8 cellular contexts compared by ENCODE assay signal in the genomic region with DNA sequence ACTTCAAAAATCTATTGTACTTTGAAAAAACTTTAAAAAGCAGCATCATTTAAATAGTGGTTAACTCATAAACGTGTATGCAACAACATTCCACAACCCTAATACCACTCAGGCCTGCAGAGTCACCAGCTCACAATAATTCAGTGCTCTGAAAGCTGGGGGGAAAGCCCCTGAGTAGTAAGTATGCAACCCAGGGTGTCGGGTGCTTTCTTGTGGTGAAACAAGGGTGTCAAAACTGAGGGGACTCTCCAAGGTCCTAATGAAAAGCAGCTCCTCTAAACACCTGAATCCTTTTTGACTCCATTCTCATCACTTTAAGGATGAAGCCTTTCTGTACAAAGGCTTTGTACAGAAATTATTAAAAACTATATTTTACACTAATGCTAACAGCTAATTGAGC. TPM values are rescaled to one million over a fixed set of nuclear protein-coding genes. Genes with fewer than 3 reads are reported as not detected.
DNase-seq lines count a peak whose midpoint lies in the region; ATAC-seq, FAIRE-seq and TF ChIP-seq lines count a peak whose summit lies in the region.

No MANE protein-coding gene starts in this region.

- WGBS in HepG2 (ENCODE audit: low lambda C conversion rate) = 89% methylated on average over 2 of the region's 2 CpGs
- WGBS in right lobe of liver (ENCODE audit: insufficient coverage, low coverage, low lambda C conversion rate, missing lambda C conversion rate) = 79% methylated on average over 2 of the region's 2 CpGs
- 58 to 61% methylated on average over 2 of the region's 2 CpGs for WGBS in GM23248 (ENCODE audit: low coverage in 1 of 2, low lambda C conversion rate in 2 of 2, missing lambda C conversion rate in 2 of 2), 2 experiments

- in situ Hi-C loops in HepG2 (cut with HindIII; ENCODE audit: extremely low pct_ligation_motif_present, low pct_unique_long_range_greater_than_20kb) (no loop called here), KBM-7 (cut with MboI; ENCODE audit: low pct_unique_long_range_greater_than_20kb, low sequenced_read_pairs) (no loop called here), GM23248 (cut with MboI) (no loop called here)

- peaks cover 15% of the 10 kb centered on the region for H3K36me3 Mint-ChIP-seq in activated naive CD8-positive, alpha-beta T cell
- peaks cover 81% of the 10 kb centered on the region for H3K36me3 Mint-ChIP-seq in MCF 10A (ENCODE audit: insufficient read depth, unreplicated experiment)

- no peak for FAIRE-seq in HepG2 (lab: Jason Lieb, UNC)

- H3F3A ChIP-seq in GM23248 (ENCODE audit: insufficient read depth) = no peaks in the 10 kb centered on the region

- H3K36me3 ChIP-seq in HepG2 (replicated peaks in 1 of 2; ENCODE audit: control insufficient read depth in 1 of 2, insufficient read depth in 2 of 2, low read length in 2 of 2) = peaks cover 8 to 29% of the 10 kb centered on the region in 2 experiments
- H3K36me3 ChIP-seq in right lobe of liver = peaks cover 0 to 32% (median 6%) of the 10 kb centered on the region in 4 donors
- H3K36me3 ChIP-seq in Karpas-422 (ENCODE audit: insufficient read depth, low read length) = peaks cover 30% of the 10 kb centered on the region; the same call in 1 of the 2 replicates
- H3K36me3 ChIP-seq in GM23248 (ENCODE audit: low read depth) = 0 out of 2 replicates have a peak, but pooled peaks cover 6% of the 10 kb centered on the region

- no peaks in the 10 kb centered on the region for H3K79me2 ChIP-seq in HepG2 (ENCODE audit: insufficient read depth, low read length)
- H3K79me2 ChIP-seq in Karpas-422 (ENCODE audit: low read length) = no peaks in the 10 kb centered on the region
- no peaks in the 10 kb centered on the region for H3K79me2 ChIP-seq in GM23248 (ENCODE audit: insufficient read depth)

- no peaks in the 10 kb centered on the region for H3K4me1 ChIP-seq in HepG2 (ENCODE audit: insufficient read depth, low read length)
- H3K4me1 ChIP-seq in right lobe of liver = no peaks in the 10 kb centered on the region
- H3K4me1 ChIP-seq in Karpas-422 (ENCODE audit: low read length) = peaks cover 11% of the 10 kb centered on the region
- H3K4me1 ChIP-seq in GM23248 (ENCODE audit: insufficient read depth) = no peaks in the 10 kb centered on the region

- H3K9me2 ChIP-seq in Karpas-422 (replicated peaks; ENCODE audit: insufficient read depth, low read length) = no peaks in the 10 kb centered on the region
- H3K9me2 ChIP-seq in GM23248 (ENCODE audit: insufficient read depth) = no peaks in the 10 kb centered on the region

- H3K4me1 Mint-ChIP-seq in activated naive CD8-positive, alpha-beta T cell (ENCODE audit: low read depth) = peaks cover 15% of the 10 kb centered on the region
- H3K4me1 Mint-ChIP-seq in MCF 10A (ENCODE audit: insufficient read depth, unreplicated experiment) = no peaks in the 10 kb centered on the region

- intact Hi-C loops in HepG2 (cut with micrococcal nuclease; ENCODE audit: unreplicated experiment) = no loop called here
- intact Hi-C loops in right lobe of liver (cut with DNase I) = no loop called here
- intact Hi-C loops in MCF 10A (cut with micrococcal nuclease) = no loop called here

- no peak for TF ChIP-seq RAD21 in HepG2 (CRISPR knock-in tag; IDR thresholded peaks at IDR 0.05)

- TF ChIP-seq CTCF in HepG2 (CRISPR knock-in tag; IDR thresholded peaks at IDR 0.05) (no peak), right lobe of liver (IDR thresholded peaks at IDR 0.05) (no peak), MCF 10A (IDR thresholded peaks at IDR 0.05; ENCODE audit: unreplicated experiment) (no peak)

- H3K4me2 ChIP-seq in HepG2 (ENCODE audit: low read depth, low read length) (no peak overlapping the region), Karpas-422 (ENCODE audit: low read depth, low read length, poor library complexity, severe bottlenecking) (no peak overlapping the region), GM23248 (ENCODE audit: unreplicated experiment) (no peak overlapping the region)

- no peak for ATAC-seq in HepG2
- ATAC-seq in right lobe of liver = no peak
- ATAC-seq in HG02970 (IDR thresholded peaks at IDR 0.05; ENCODE audit: low FRiP score, unreplicated experiment) = no peak

- H3K27ac ChIP-seq in HepG2 (ENCODE audit: extremely low read length, insufficient read depth, low read length) = no peak overlapping the region
- H3K27ac ChIP-seq in right lobe of liver = no peak overlapping the region
- H3K27ac ChIP-seq in Karpas-422 (ENCODE audit: low read length) = peak overlapping the region; percentile 16
- H3K27ac ChIP-seq in GM23248 = no peak overlapping the region

- H3K27me3 Mint-ChIP-seq in activated naive CD8-positive, alpha-beta T cell = no peaks in the 10 kb centered on the region
- H3K27me3 Mint-ChIP-seq in MCF 10A (ENCODE audit: insufficient read depth, unreplicated experiment) = no peaks in the 10 kb centered on the region

- no peaks in the 10 kb centered on the region for H4K20me1 ChIP-seq in HepG2 (ENCODE audit: insufficient read depth, low read length)
- no peaks in the 10 kb centered on the region for H4K20me1 ChIP-seq in Karpas-422 (ENCODE audit: insufficient read depth, low read depth, low read length)
- no peaks in the 10 kb centered on the region for H4K20me1 ChIP-seq in GM23248 (ENCODE audit: insufficient read depth)

- H3K9me3 ChIP-seq in HepG2 (ENCODE audit: low read length) (no peaks in the 10 kb centered on the region), right lobe of liver (no peaks in the 10 kb centered on the region), Karpas-422 (ENCODE audit: low read length) (no peaks in the 10 kb centered on the region), GM23248 (ENCODE audit: low read depth) (no peaks in the 10 kb centered on the region)

- DNase-seq in HepG2 (ENCODE audit: low spot score) (no peak), right lobe of liver (no peak), Karpas-422 (no peak), KBM-7 (no peak), MCF 10A (ENCODE audit: unreplicated experiment) (no peak), GM23248 (no peak)

- TF ChIP-seq POLR2A in HepG2 (IDR thresholded peaks at IDR 0.05; ENCODE audit: insufficient read depth in 1 of 2, low read depth in 2 of 2, low read length in 2 of 2) (no peak), right lobe of liver (IDR thresholded peaks at IDR 0.05) (no peak)

- H3K9ac ChIP-seq in HepG2 (ENCODE audit: insufficient read depth, low read depth, low read length) (no peak overlapping the region), Karpas-422 (ENCODE audit: low read length) (no peak overlapping the region), GM23248 (no peak overlapping the region)

- TF ChIP-seq EP300 in HepG2 (IDR thresholded peaks at IDR 0.05; ENCODE audit: low read depth in 2 of 2, low read length in 2 of 2) = no peak
- TF ChIP-seq EP300 in HepG2 (CRISPR knock-in tag; IDR thresholded peaks at IDR 0.05; ENCODE audit: borderline replicate concordance) = no peak

- no peaks in the 10 kb centered on the region for H3K27me3 ChIP-seq in HepG2 (ENCODE audit: control insufficient read depth in 1 of 2, insufficient read depth in 2 of 2, low read length in 2 of 2)
- no peaks in the 10 kb centered on the region for H3K27me3 ChIP-seq in right lobe of liver
- H3K27me3 ChIP-seq in Karpas-422 (ENCODE audit: low read length) = no peaks in the 10 kb centered on the region
- H3K27me3 ChIP-seq in GM23248 (replicated peaks; ENCODE audit: insufficient read depth) = no peaks in the 10 kb centered on the region

- no peaks in the 10 kb centered on the region for H3K9me3 Mint-ChIP-seq in activated naive CD8-positive, alpha-beta T cell (ENCODE audit: low read depth)
- H3K9me3 Mint-ChIP-seq in MCF 10A (ENCODE audit: unreplicated experiment) = no peaks in the 10 kb centered on the region

- H3K4me3 ChIP-seq in HepG2 (replicated peaks in 1 of 3; ENCODE audit: insufficient read depth in 1 of 3, low read depth in 2 of 3, low read length in 3 of 3) (no peak overlapping the region), right lobe of liver (no peak overlapping the region), Karpas-422 (ENCODE audit: low read length) (no peak overlapping the region), GM23248 (no peak overlapping the region)

- CTCF ChIA-PET in HepG2 (lab: Yijun Ruan, JAX; ENCODE audit: low intra/inter-chr PET ratio, low total read pairs) (no interaction called here), MCF 10A (lab: Yijun Ruan, JAX) (interaction anchor here (0.5 to 1.0 kb wide), 3 partner anchors 15 to 662 kb away, joined by 3 to 6 read pairs (median 3); no protein-coding TSS in a partner anchor)

- no peak overlapping the region for H3K27ac Mint-ChIP-seq in activated naive CD8-positive, alpha-beta T cell
- no peak overlapping the region for H3K27ac Mint-ChIP-seq in MCF 10A (ENCODE audit: low read depth, unreplicated experiment)

- POLR2A ChIA-PET in HepG2 (lab: Yijun Ruan, JAX) = no interaction called here
- POLR2A ChIA-PET in MCF 10A (lab: Yijun Ruan, JAX) = interaction anchor here (0.6 to 1.5 kb wide), 4 partner anchors 21 to 936 kb away, joined by 3 to 5 read pairs (median 4); a partner anchor contains a TSS

- BruUV-seq in HepG2 (replicated peaks; lab: Mats Ljungman, UMichigan) (TSS peak; percentile 45), MCF 10A (replicated peaks; lab: Mats Ljungman, UMichigan) (no TSS peak)

- H2AFZ ChIP-seq in HepG2 (ENCODE audit: low read length) (no peak overlapping the region), Karpas-422 (ENCODE audit: low read length) (no peak overlapping the region), GM23248 (no peak overlapping the region)

- H3K4me3 Mint-ChIP-seq in activated naive CD8-positive, alpha-beta T cell = peak overlapping the region; percentile 17
- H3K4me3 Mint-ChIP-seq in MCF 10A (ENCODE audit: unreplicated experiment) = no peak overlapping the region

RNA-seq across cellular contexts. Expression of a gene that starts 33.7 kb away (rescaled TPM):
- total RNA-seq in HepG2 (2016; rRNA removed; fragmentation: Illumina TruSeq; extraction: Trizol) (38.1 and 47.3 TPM in 2 replicates), right lobe of liver (10 to 100 TPM; 13.3 to 29.6 (median 20.1) TPM), MCF 10A (2022) (40.6 and 44.6 TPM in 2 replicates)
- total RNA-seq in HepG2 (2016; cell fraction: cytosol; rRNA removed; fragmentation: Illumina TruSeq; extraction: Trizol; ENCODE audit: low read depth) = 74.9 and 87.6 TPM in 2 replicates
- total RNA-seq in HepG2 (2016; cell fraction: insoluble cytoplasmic fraction; rRNA removed; fragmentation: Illumina TruSeq; extraction: Trizol) = 40.6 and 49.8 TPM in 2 replicates
- total RNA-seq in HepG2 (2016; cell fraction: membrane; rRNA removed; fragmentation: Illumina TruSeq; extraction: Trizol) = 69.6 and 77.6 TPM in 2 replicates
- total RNA-seq in HepG2 (2016; cell fraction: nucleus; rRNA removed; fragmentation: Illumina TruSeq; extraction: Trizol) = 22.8 and 26.2 TPM in 2 replicates
- polyA plus RNA-seq in HepG2 (2011; rRNA removed) (16.7 and 18.3 TPM in 2 replicates), GM23248 (2016; fragmentation: Nextera tagmentation; extraction: Ambion mirVana) (46.1 and 47.3 TPM in 2 replicates)
- 12.5 and 15.9 TPM in 2 replicates for polyA plus RNA-seq in HepG2 (2011; cell fraction: cytosol; rRNA removed)
- 13.7 and 17.5 TPM in 2 replicates for polyA plus RNA-seq in HepG2 (2011; cell fraction: nucleus; rRNA removed)
- 24.1 and 27.9 TPM in 2 replicates for polyA plus RNA-seq in HepG2 (2012)
- polyA plus RNA-seq in HepG2 (2016; cell fraction: cytosol; fragmentation: Illumina TruSeq; extraction: Trizol; ENCODE audit: low read depth) = 93.1 and 127 TPM in 2 replicates
- polyA plus RNA-seq in HepG2 (2016; cell fraction: insoluble cytoplasmic fraction; fragmentation: Illumina TruSeq; extraction: Trizol; ENCODE audit: low read depth) = 47.7 and 50.5 TPM in 2 replicates
- 64.2 and 76.0 TPM in 2 replicates for polyA plus RNA-seq in HepG2 (2016; cell fraction: membrane; fragmentation: Illumina TruSeq; extraction: Trizol; ENCODE audit: low read depth)
- 34.1 and 35.2 TPM in 2 replicates for polyA plus RNA-seq in HepG2 (2016; cell fraction: nucleus; fragmentation: Illumina TruSeq; extraction: Trizol; ENCODE audit: insufficient read depth, low read depth)
- 9.1 and 14.6 TPM in 2 replicates for polyA minus RNA-seq in HepG2 (2011; rRNA and poly(A)+ RNA removed; ENCODE audit: low replicate concordance)
- 16.0 and 17.1 TPM in 2 replicates for polyA minus RNA-seq in HepG2 (2011; cell fraction: cytosol; rRNA and poly(A)+ RNA removed)
- 42.7 and 50.1 TPM in 2 replicates for polyA minus RNA-seq in HepG2 (2011; cell fraction: nucleus; rRNA and poly(A)+ RNA removed)
- total RNA-seq in Karpas-422 (2014; rRNA removed; shearing (Covaris generic); ENCODE audit: low replicate concordance) = 48.2 and 70.1 TPM in 2 replicates
- 37.2 and 47.8 TPM in 2 replicates for total RNA-seq in GM23248 (2014; rRNA removed; shearing (Covaris generic))

RNA-seq across cellular contexts. Expression of a gene that starts 34.2 kb away (rescaled TPM):
- total RNA-seq in HepG2 (2016; rRNA removed; fragmentation: Illumina TruSeq; extraction: Trizol) (43.7 and 62.3 TPM in 2 replicates), right lobe of liver (10 to 100 TPM in 2 of 6 experiments, 1 to 10 TPM in 4; 6.2 to 17.2 (median 9.1) TPM), MCF 10A (2022) (64.8 and 67.8 TPM in 2 replicates)
- 15.8 and 15.9 TPM in 2 replicates for total RNA-seq in HepG2 (2016; cell fraction: cytosol; rRNA removed; fragmentation: Illumina TruSeq; extraction: Trizol; ENCODE audit: low read depth)
- 47.2 and 64.6 TPM in 2 replicates for total RNA-seq in HepG2 (2016; cell fraction: insoluble cytoplasmic fraction; rRNA removed; fragmentation: Illumina TruSeq; extraction: Trizol)
- total RNA-seq in HepG2 (2016; cell fraction: membrane; rRNA removed; fragmentation: Illumina TruSeq; extraction: Trizol) = 27.4 and 28.5 TPM in 2 replicates
- total RNA-seq in HepG2 (2016; cell fraction: nucleus; rRNA removed; fragmentation: Illumina TruSeq; extraction: Trizol) = 28.7 and 30.6 TPM in 2 replicates
- polyA plus RNA-seq in HepG2 (2011; rRNA removed) (11.4 and 16.3 TPM in 2 replicates), GM23248 (2016; fragmentation: Nextera tagmentation; extraction: Ambion mirVana) (27.5 and 28.9 TPM in 2 replicates)
- polyA plus RNA-seq in HepG2 (2011; cell fraction: cytosol; rRNA removed) = 4.8 and 7.6 TPM in 2 replicates
- 5.5 and 7.5 TPM in 2 replicates for polyA plus RNA-seq in HepG2 (2011; cell fraction: nucleus; rRNA removed)
- polyA plus RNA-seq in HepG2 (2012) = 20.3 and 21.4 TPM in 2 replicates
- polyA plus RNA-seq in HepG2 (2016; cell fraction: cytosol; fragmentation: Illumina TruSeq; extraction: Trizol; ENCODE audit: low read depth) = 6.9 and 8.4 TPM in 2 replicates
- 56.6 and 67.3 TPM in 2 replicates for polyA plus RNA-seq in HepG2 (2016; cell fraction: insoluble cytoplasmic fraction; fragmentation: Illumina TruSeq; extraction: Trizol; ENCODE audit: low read depth)
- 19.7 and 20.4 TPM in 2 replicates for polyA plus RNA-seq in HepG2 (2016; cell fraction: membrane; fragmentation: Illumina TruSeq; extraction: Trizol; ENCODE audit: low read depth)
- 33.4 and 38.6 TPM in 2 replicates for polyA plus RNA-seq in HepG2 (2016; cell fraction: nucleus; fragmentation: Illumina TruSeq; extraction: Trizol; ENCODE audit: insufficient read depth, low read depth)
- polyA minus RNA-seq in HepG2 (2011; rRNA and poly(A)+ RNA removed; ENCODE audit: low replicate concordance) = 13.8 and 31.5 TPM in 2 replicates
- 21.8 and 31.2 TPM in 2 replicates for polyA minus RNA-seq in HepG2 (2011; cell fraction: cytosol; rRNA and poly(A)+ RNA removed)
- 34.6 TPM in 2 replicates for polyA minus RNA-seq in HepG2 (2011; cell fraction: nucleus; rRNA and poly(A)+ RNA removed)
- total RNA-seq in Karpas-422 (2014; rRNA removed; shearing (Covaris generic); ENCODE audit: low replicate concordance) = 56.7 and 76.3 TPM in 2 replicates
- total RNA-seq in GM23248 (2014; rRNA removed; shearing (Covaris generic)) = 31.6 and 49.7 TPM in 2 replicates

RNA-seq across cellular contexts. Expression of a gene that starts 42.2 kb away (rescaled TPM):
- total RNA-seq in HepG2 (2016; rRNA removed; fragmentation: Illumina TruSeq; extraction: Trizol) (94.4 and 116 TPM in 2 replicates), right lobe of liver (10 to 100 TPM; 38.4 to 75.1 (median 62.8) TPM), MCF 10A (2022) (112 and 119 TPM in 2 replicates)
- 60.4 and 62.2 TPM in 2 replicates for total RNA-seq in HepG2 (2016; cell fraction: cytosol; rRNA removed; fragmentation: Illumina TruSeq; extraction: Trizol; ENCODE audit: low read depth)
- 97.5 and 107 TPM in 2 replicates for total RNA-seq in HepG2 (2016; cell fraction: insoluble cytoplasmic fraction; rRNA removed; fragmentation: Illumina TruSeq; extraction: Trizol)
- 107 and 119 TPM in 2 replicates for total RNA-seq in HepG2 (2016; cell fraction: membrane; rRNA removed; fragmentation: Illumina TruSeq; extraction: Trizol)
- total RNA-seq in HepG2 (2016; cell fraction: nucleus; rRNA removed; fragmentation: Illumina TruSeq; extraction: Trizol) = 83.7 and 117 TPM in 2 replicates
- polyA plus RNA-seq in HepG2 (2011; rRNA removed) (92.4 and 142 TPM in 2 replicates), GM23248 (2016; fragmentation: Nextera tagmentation; extraction: Ambion mirVana) (55.8 and 58.4 TPM in 2 replicates)
- polyA plus RNA-seq in HepG2 (2011; cell fraction: cytosol; rRNA removed) = 69.7 and 91.0 TPM in 2 replicates
- 57.6 and 67.7 TPM in 2 replicates for polyA plus RNA-seq in HepG2 (2011; cell fraction: nucleus; rRNA removed)
- 42.4 and 42.9 TPM in 2 replicates for polyA plus RNA-seq in HepG2 (2012)
- polyA plus RNA-seq in HepG2 (2016; cell fraction: cytosol; fragmentation: Illumina TruSeq; extraction: Trizol; ENCODE audit: low read depth) = 50.6 and 52.5 TPM in 2 replicates
- polyA plus RNA-seq in HepG2 (2016; cell fraction: insoluble cytoplasmic fraction; fragmentation: Illumina TruSeq; extraction: Trizol; ENCODE audit: low read depth) = 80.7 TPM in 2 replicates
- 85.7 and 89.6 TPM in 2 replicates for polyA plus RNA-seq in HepG2 (2016; cell fraction: membrane; fragmentation: Illumina TruSeq; extraction: Trizol; ENCODE audit: low read depth)
- 126 and 139 TPM in 2 replicates for polyA plus RNA-seq in HepG2 (2016; cell fraction: nucleus; fragmentation: Illumina TruSeq; extraction: Trizol; ENCODE audit: insufficient read depth, low read depth)
- polyA minus RNA-seq in HepG2 (2011; rRNA and poly(A)+ RNA removed; ENCODE audit: low replicate concordance) = 371 and 424 TPM in 2 replicates
- polyA minus RNA-seq in HepG2 (2011; cell fraction: cytosol; rRNA and poly(A)+ RNA removed) = 81.5 and 87.6 TPM in 2 replicates
- polyA minus RNA-seq in HepG2 (2011; cell fraction: nucleus; rRNA and poly(A)+ RNA removed) = 59.6 and 73.8 TPM in 2 replicates
- total RNA-seq in Karpas-422 (2014; rRNA removed; shearing (Covaris generic); ENCODE audit: low replicate concordance) = 47.7 and 59.0 TPM in 2 replicates
- 51.8 and 103 TPM in 2 replicates for total RNA-seq in GM23248 (2014; rRNA removed; shearing (Covaris generic))

RNA-seq across cellular contexts. Expression of a gene that starts 50.4 kb away (rescaled TPM):
- total RNA-seq in HepG2 (2016; rRNA removed; fragmentation: Illumina TruSeq; extraction: Trizol) (34.1 and 56.0 TPM in 2 replicates), right lobe of liver (10 to 100 TPM; 14.7 to 26.8 (median 20.6) TPM), MCF 10A (2022) (43.9 and 50.0 TPM in 2 replicates)
- 9.5 and 9.8 TPM in 2 replicates for total RNA-seq in HepG2 (2016; cell fraction: cytosol; rRNA removed; fragmentation: Illumina TruSeq; extraction: Trizol; ENCODE audit: low read depth)
- total RNA-seq in HepG2 (2016; cell fraction: insoluble cytoplasmic fraction; rRNA removed; fragmentation: Illumina TruSeq; extraction: Trizol) = 33.2 and 54.7 TPM in 2 replicates
- 17.7 and 22.0 TPM in 2 replicates for total RNA-seq in HepG2 (2016; cell fraction: membrane; rRNA removed; fragmentation: Illumina TruSeq; extraction: Trizol)
- 27.3 and 28.4 TPM in 2 replicates for total RNA-seq in HepG2 (2016; cell fraction: nucleus; rRNA removed; fragmentation: Illumina TruSeq; extraction: Trizol)
- polyA plus RNA-seq in HepG2 (2011; rRNA removed) (19.2 and 19.4 TPM in 2 replicates), GM23248 (2016; fragmentation: Nextera tagmentation; extraction: Ambion mirVana) (46.3 and 49.6 TPM in 2 replicates)
- polyA plus RNA-seq in HepG2 (2011; cell fraction: cytosol; rRNA removed) = 9.1 and 13.2 TPM in 2 replicates
- polyA plus RNA-seq in HepG2 (2011; cell fraction: nucleus; rRNA removed) = 5.1 and 9.1 TPM in 2 replicates
- polyA plus RNA-seq in HepG2 (2012) = 19.9 and 21.5 TPM in 2 replicates
- polyA plus RNA-seq in HepG2 (2016; cell fraction: cytosol; fragmentation: Illumina TruSeq; extraction: Trizol; ENCODE audit: low read depth) = 5.8 and 7.0 TPM in 2 replicates
- 44.5 and 48.7 TPM in 2 replicates for polyA plus RNA-seq in HepG2 (2016; cell fraction: insoluble cytoplasmic fraction; fragmentation: Illumina TruSeq; extraction: Trizol; ENCODE audit: low read depth)
- 13.2 and 14.0 TPM in 2 replicates for polyA plus RNA-seq in HepG2 (2016; cell fraction: membrane; fragmentation: Illumina TruSeq; extraction: Trizol; ENCODE audit: low read depth)
- 17.9 and 18.9 TPM in 2 replicates for polyA plus RNA-seq in HepG2 (2016; cell fraction: nucleus; fragmentation: Illumina TruSeq; extraction: Trizol; ENCODE audit: insufficient read depth, low read depth)
- 33.8 and 105 TPM in 2 replicates for polyA minus RNA-seq in HepG2 (2011; rRNA and poly(A)+ RNA removed; ENCODE audit: low replicate concordance)
- 24.2 and 29.0 TPM in 2 replicates for polyA minus RNA-seq in HepG2 (2011; cell fraction: cytosol; rRNA and poly(A)+ RNA removed)
- polyA minus RNA-seq in HepG2 (2011; cell fraction: nucleus; rRNA and poly(A)+ RNA removed) = 38.4 and 40.3 TPM in 2 replicates
- total RNA-seq in Karpas-422 (2014; rRNA removed; shearing (Covaris generic); ENCODE audit: low replicate concordance) = 7.5 and 45.1 TPM in 2 replicates
- 47.7 and 55.0 TPM in 2 replicates for total RNA-seq in GM23248 (2014; rRNA removed; shearing (Covaris generic))
